In genomic region chr16:4117250-4117578, GRCh38 we compare ENCODE assay signal across 9 cellular contexts. TPM values are rescaled to one million over a fixed set of nuclear protein-coding genes. Genes with fewer than 3 reads are reported as not detected.
DNase-seq lines count a peak whose midpoint lies in the region; ATAC-seq, FAIRE-seq and TF ChIP-seq lines count a peak whose summit lies in the region.
"Had no signal": no experiment of that assay in that cellular context is flagged by ENCODE, and none has a peak within 500 bp of the region (broad histone marks: within the 10 kb centered on the region; RNA-seq: fewer than 3 reads in every experiment).

No MANE protein-coding gene starts in this region.

- peaks cover 34% of the 10 kb centered on the region for H3K4me1 Mint-ChIP-seq in activated CD4-positive, alpha-beta memory T cell treated with anti-CD3 and anti-CD28 coated beads, Interleukin-2, amount 10 ng/mL, durations not matched to agents 7 days and 5 days
- H3K4me1 Mint-ChIP-seq in stimulated activated memory B cell treated with anti-CD40 and anti-IgM and Interleukin-4, amounts not matched to agents 10 μg/mL and 1 μg/mL and 100 μg/mL, for 72 hours, result peaks cover 28% of the 10 kb centered on the region

- peaks cover 12% of the 10 kb centered on the region for H3K27me3 Mint-ChIP-seq in activated CD4-positive, alpha-beta memory T cell treated with anti-CD3 and anti-CD28 coated beads, Interleukin-2, amount 10 ng/mL, durations not matched to agents 7 days and 5 days
- peaks cover 33% of the 10 kb centered on the region for H3K27me3 Mint-ChIP-seq in stimulated activated memory B cell treated with anti-CD40 and anti-IgM and Interleukin-4, amounts not matched to agents 10 μg/mL and 1 μg/mL and 100 μg/mL, for 72 hours

- 0 out of 2 replicates have a peak, but pooled peaks cover 3% of the 10 kb centered on the region for H3K36me3 ChIP-seq in HUES48 (ENCODE audit: control insufficient read depth, insufficient read depth, low read length)
- H3K36me3 ChIP-seq: brain microvascular endothelial cell had no signal

- no peak for DNase-seq in activated CD4-positive, alpha-beta memory T cell treated with anti-CD3 and anti-CD28 coated beads, Interleukin-2, amount 10 ng/mL, durations not matched to agents 7 days and 5 days
- no peak for DNase-seq in DMS114 treated with DMSO at 0.1 percent for 48 hours (lab: John Stamatoyannopoulos, UW; ENCODE audit: unreplicated experiment)
- no peak for DNase-seq in H54 (ENCODE audit: insufficient read length, low spot score)
- DNase-seq: brain microvascular endothelial cell, Right ventricle myocardium superior had no signal

- H3K4me3 ChIP-seq in HUES48 (ENCODE audit: low read depth, low read length), result peak overlapping the region; percentile 73; the same call in 1 of the 2 replicates
- H3K4me3 ChIP-seq in iPS-18c (ENCODE audit: insufficient read depth, low read depth, low read length), result peak overlapping the region; percentile 53; the same call in 1 of the 2 replicates

- no peak for ATAC-seq in stimulated activated memory B cell treated with anti-CD40 and anti-IgM and Interleukin-4, amounts not matched to agents 10 μg/mL and 1 μg/mL and 100 μg/mL, for 72 hours
- no peak for ATAC-seq in HG03196 (IDR thresholded peaks at IDR 0.05; ENCODE audit: unreplicated experiment)

- peaks cover 27% of the 10 kb centered on the region for H3K27me3 ChIP-seq in HUES48 (ENCODE audit: control insufficient read depth, insufficient read depth, low read length)
- H3K27me3 ChIP-seq: brain microvascular endothelial cell had no signal

- H3K27ac ChIP-seq in HUES48 (ENCODE audit: low read depth, low read length), result no peak overlapping the region
- H3K27ac ChIP-seq: brain microvascular endothelial cell had no signal

- H3K4me3 Mint-ChIP-seq in activated CD4-positive, alpha-beta memory T cell treated with anti-CD3 and anti-CD28 coated beads, Interleukin-2, amount 10 ng/mL, durations not matched to agents 7 days and 5 days, result peak overlapping the region; percentile 72
- H3K4me3 Mint-ChIP-seq in stimulated activated memory B cell treated with anti-CD40 and anti-IgM and Interleukin-4, amounts not matched to agents 10 μg/mL and 1 μg/mL and 100 μg/mL, for 72 hours, result peak overlapping the region; percentile 77

- TF ChIP-seq POLR2A in H54 (IDR thresholded peaks at IDR 0.05; ENCODE audit: low read depth, low read length), result no peak

- peaks cover 21% of the 10 kb centered on the region for H3K36me3 Mint-ChIP-seq in activated CD4-positive, alpha-beta memory T cell treated with anti-CD3 and anti-CD28 coated beads, Interleukin-2, amount 10 ng/mL, durations not matched to agents 7 days and 5 days (ENCODE audit: low read depth)
- H3K36me3 Mint-ChIP-seq in stimulated activated memory B cell treated with anti-CD40 and anti-IgM and Interleukin-4, amounts not matched to agents 10 μg/mL and 1 μg/mL and 100 μg/mL, for 72 hours, result no peaks in the 10 kb centered on the region

- POLR2A ChIA-PET in activated CD4-positive, alpha-beta memory T cell treated with anti-CD3 and anti-CD28 coated beads, Interleukin-2, amount 10 ng/mL, durations not matched to agents 7 days and 5 days (lab: Charles Lee), result interaction anchor here (3.0 kb wide), 1 partner anchor 136 kb away, joined by 10 read pairs; no protein-coding TSS in a partner anchor

- FAIRE-seq in H54 (lab: Jason Lieb, UNC), result no peak

- H3K27ac Mint-ChIP-seq in activated CD4-positive, alpha-beta memory T cell treated with anti-CD3 and anti-CD28 coated beads, Interleukin-2, amount 10 ng/mL, durations not matched to agents 7 days and 5 days, result peak overlapping the region; percentile 53
- H3K27ac Mint-ChIP-seq in stimulated activated memory B cell treated with anti-CD40 and anti-IgM and Interleukin-4, amounts not matched to agents 10 μg/mL and 1 μg/mL and 100 μg/mL, for 72 hours, result peak overlapping the region; percentile 70

- H3K9ac ChIP-seq in HUES48 (ENCODE audit: low read depth, low read length), result no peak overlapping the region

- CTCF ChIA-PET in activated CD4-positive, alpha-beta memory T cell treated with anti-CD3 and anti-CD28 coated beads, Interleukin-2, amount 10 ng/mL, durations not matched to agents 7 days and 5 days (lab: Charles Lee), result no interaction called here

- H3K9me3 Mint-ChIP-seq in activated CD4-positive, alpha-beta memory T cell treated with anti-CD3 and anti-CD28 coated beads, Interleukin-2, amount 10 ng/mL, durations not matched to agents 7 days and 5 days, result no peaks in the 10 kb centered on the region
- H3K9me3 Mint-ChIP-seq in stimulated activated memory B cell treated with anti-CD40 and anti-IgM and Interleukin-4, amounts not matched to agents 10 μg/mL and 1 μg/mL and 100 μg/mL, for 72 hours, result no peaks in the 10 kb centered on the region

- H3K9me3 ChIP-seq in HUES48 (ENCODE audit: control insufficient read depth, insufficient read depth, low read length) (no peaks in the 10 kb centered on the region), iPS-18c (ENCODE audit: control insufficient read depth, insufficient read depth, low read length) (no peaks in the 10 kb centered on the region)

- peaks cover 10% of the 10 kb centered on the region for H3K4me1 ChIP-seq in HUES48 (ENCODE audit: control insufficient read depth, insufficient read depth, low read length)

RNA-seq across cellular contexts. Expression of gene ADCY9, which starts 1.0 kb away (rescaled TPM):
- 1 to 10 TPM; 9.0 to 9.5 TPM for total RNA-seq in activated CD4-positive, alpha-beta memory T cell treated with anti-CD3 and anti-CD28 coated beads, Interleukin-2, amount 10 ng/mL, durations not matched to agents 7 days and 5 days
